In the genomic region with DNA sequence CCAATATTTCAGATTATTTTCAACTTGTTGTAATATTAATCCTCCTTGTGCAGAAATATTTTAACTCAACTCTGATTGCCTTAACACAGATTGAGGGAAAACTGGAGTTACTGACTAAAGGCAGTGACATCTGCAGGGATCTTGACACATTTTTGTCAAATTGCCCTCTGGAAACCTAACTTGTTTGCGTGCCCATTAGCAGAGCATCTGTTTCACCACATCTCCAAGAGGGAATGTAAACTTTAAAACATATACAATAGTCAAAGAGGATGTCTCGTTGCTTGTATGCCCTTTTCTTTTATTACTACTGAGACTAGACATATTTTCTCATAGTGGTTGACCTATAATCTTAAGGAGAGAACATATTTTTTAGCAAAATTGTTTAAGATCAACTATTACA, we compare ENCODE assay signal across 19 cellular contexts.
"Had no signal": no experiment of that assay in that cellular context is flagged by ENCODE, and none has a peak within 500 bp of the region (broad histone marks: within the 10 kb centered on the region; RNA-seq: fewer than 3 reads in every experiment).

No MANE protein-coding gene starts in this region.

- H3K27me3 ChIP-seq: brain microvascular endothelial cell, heart right ventricle, ovary, sigmoid colon had no signal

- H3K9me3 ChIP-seq: heart right ventricle, left ventricle myocardium inferior, ovary, sigmoid colon had no signal

- ATAC-seq: activated CD8-positive, alpha-beta T cell treated with anti-CD3 and anti-CD28 coated beads for 36 hours; activated T-cell treated with anti-CD3 and anti-CD28 coated beads, Interleukin-2, amount 50 U/mL, for 72 hours; heart right ventricle had no signal

- DNase-seq: activated CD4-positive, alpha-beta T cell treated with anti-CD3 and anti-CD28 coated beads for 1 hour; activated CD8-positive, alpha-beta memory T cell treated with anti-CD3 and anti-CD28 coated beads, Interleukin-2, amount 50 U/mL, for 4 hours; activated CD8-positive, alpha-beta T cell treated with anti-CD3 and anti-CD28 coated beads for 36 hours; activated gamma-delta T cell treated with Interleukin-2 at 50 U/mL for 16 hours; activated naive CD8-positive, alpha-beta T cell treated with anti-CD3 and anti-CD28 coated beads for 36 hours; activated T-cell treated with anti-CD3 and anti-CD28 coated beads, Interleukin-2, amount 50 U/mL, for 72 hours; brain microvascular endothelial cell; cerebellar nuclear complex; dermis blood vessel endothelial cell; endodermal cell; foreskin melanocyte; heart right ventricle; kidney; left ventricle myocardium inferior; ovary; sigmoid colon; stimulated activated CD4-positive, alpha-beta T cell treated with anti-CD3 and anti-CD28 coated beads, Interleukin-12 subunit alpha, Interleukin-12 subunit beta, amount 100 ng/mL, for 4 hours; stimulated activated CD4-positive, alpha-beta T cell treated with anti-CD3 and anti-CD28 coated beads, Interleukin-2, amount 100 ng/mL, for 48 hours; stimulated activated naive CD4-positive, alpha-beta T cell treated with Interleukin-2 at 50 U/mL for 16 hours had no signal

- H3K4me3 ChIP-seq: heart right ventricle, left ventricle myocardium inferior, ovary, sigmoid colon had no signal

- H3K27ac ChIP-seq: brain microvascular endothelial cell, left ventricle myocardium inferior, ovary had no signal

- H3K36me3 ChIP-seq: brain microvascular endothelial cell, ovary had no signal
